In genomic region chr12:55676707-55677106, GRCh38 we compare ENCODE assay signal across 16 cellular contexts. TPM values are rescaled to one million over a fixed set of nuclear protein-coding genes. Genes with fewer than 3 reads are reported as not detected.
DNase-seq lines count a peak whose midpoint lies in the region; ATAC-seq and TF ChIP-seq lines count a peak whose summit lies in the region.
"Had no signal": no experiment of that assay in that cellular context is flagged by ENCODE, and none has a peak within 500 bp of the region (broad histone marks: within the 10 kb centered on the region; RNA-seq: fewer than 3 reads in every experiment).

No MANE protein-coding gene starts in this region.

- intact Hi-C loops in uterus (cut with DNase I; ENCODE audit: low total_unique reads): no loop called here

- TF ChIP-seq EP300 in tibial nerve (IDR thresholded peaks at IDR 0.05): peak; percentile 52 to 73

- no peaks in the 10 kb centered on the region for H3K36me3 ChIP-seq in tibial nerve
- H3K36me3 ChIP-seq in uterus: no peaks in the 10 kb centered on the region
- H3K36me3 ChIP-seq: BLaER1 had no signal

- H3K4me1 ChIP-seq in tibial nerve (peaks cover 0 to 14% (median 7%) of the 10 kb centered on the region in 4 donors), uterus (peaks cover 0 to 6% of the 10 kb centered on the region in 2 donors)

- peak; percentile 30 for DNase-seq in SKM-1 treated with dmso at 0.1 percent for 144 hours (lab: John Stamatoyannopoulos, UW; ENCODE audit: unreplicated experiment)
- DNase-seq in SKM-1 (lab: John Stamatoyannopoulos, UW; ENCODE audit: unreplicated experiment): no peak
- peak; percentile 20 for DNase-seq in OCI-M1 (lab: John Stamatoyannopoulos, UW)
- peak; percentile 7 to 10 for DNase-seq in foreskin fibroblast
- DNase-seq in tibial nerve (ENCODE audit: low spot score in 2 of 2): peak in 1 of 2 donors; percentile 18
- no peak for DNase-seq in effector CD4-positive, alpha-beta T cell
- no peak for DNase-seq in uterus
- DNase-seq: MM.1S, NCI-H1436, NCI-H2029 treated with DMSO at 0.1 percent for 48 hours, NCI-H526 treated with DMSO at 0.1 percent for 48 hours, SHP77 treated with DMSO at 0.1 percent for 48 hours, SW 1271 had no signal

- WGBS in tibial nerve, 2 donors: 50 to 82% methylated on average over 6 of the region's 6 CpGs

- no peak overlapping the region for H3K27ac ChIP-seq in tibial nerve
- H3K27ac ChIP-seq in uterus: no peak overlapping the region
- H3K27ac ChIP-seq: 22Rv1, BLaER1 had no signal

- H3K9me3 ChIP-seq in tibial nerve: no peaks in the 10 kb centered on the region
- no peaks in the 10 kb centered on the region for H3K9me3 ChIP-seq in uterus
- H3K9me3 ChIP-seq: BLaER1 had no signal

- TF ChIP-seq CTCF in foreskin fibroblast (IDR thresholded peaks at IDR 0.05; ENCODE audit: low read depth, low read length) (no peak), tibial nerve (IDR thresholded peaks at IDR 0.05) (no peak), uterus (IDR thresholded peaks at IDR 0.05) (no peak)

- no peaks in the 10 kb centered on the region for H3K27me3 ChIP-seq in tibial nerve
- no peaks in the 10 kb centered on the region for H3K27me3 ChIP-seq in uterus
- H3K27me3 ChIP-seq: BLaER1 had no signal

- TF ChIP-seq POLR2A in tibial nerve (IDR thresholded peaks at IDR 0.05) (no peak), uterus (IDR thresholded peaks at IDR 0.05) (no peak)

- ATAC-seq in HG03439 (IDR thresholded peaks at IDR 0.05; ENCODE audit: unreplicated experiment): no peak

- H3K4me3 ChIP-seq in foreskin fibroblast (ENCODE audit: low read depth in 1 of 2, low read length in 2 of 2) (no peak overlapping the region), tibial nerve (no peak overlapping the region), uterus (no peak overlapping the region)
- H3K4me3 ChIP-seq: BLaER1 had no signal

RNA-seq across cellular contexts. Expression of gene ITGA7, which starts 31.0 kb away (rescaled TPM):
- total RNA-seq in tibial nerve (100 to 1,000 TPM; 118 to 192 (median 146) TPM), uterus (100 to 1,000 TPM in 1 of 4 donors, 10 to 100 TPM in 2, 1 to 10 TPM in 1; 6.8 to 167 (median 29.4) TPM)

RNA-seq across cellular contexts. Expression of gene BLOC1S1, which starts 39.1 kb away (rescaled TPM):
- total RNA-seq in tibial nerve: 100 to 1,000 TPM; 212 to 322 (median 264) TPM
- 100 to 1,000 TPM in 3 of 4 donors, 10 to 100 TPM in 1; 53.6 to 238 (median 140) TPM for total RNA-seq in uterus

RNA-seq across cellular contexts. Expression of gene OR10P1, which starts 40.0 kb away (rescaled TPM):
- total RNA-seq in tibial nerve (not detected), uterus (not detected)

RNA-seq across cellular contexts. Expression of gene RDH5, which starts 43.5 kb away (rescaled TPM):
- total RNA-seq in tibial nerve (10 to 100 TPM; 28.0 to 54.6 (median 38.4) TPM), uterus (10 to 100 TPM in 2 of 4 donors, 1 to 10 TPM in 2; 4.1 to 16.8 (median 9.7) TPM)

RNA-seq across cellular contexts. Expression of gene CD63, which starts 52.1 kb away (rescaled TPM):
- total RNA-seq in tibial nerve (100 to 1,000 TPM; 478 to 624 (median 544) TPM), uterus (100 to 1,000 TPM; 417 to 911 (median 637) TPM)

Comparison
In these comparisons a context has a peak if more than half of its experiments do, and no peak if none do; other contexts are left out.
1. DNase-seq: peak in SKM-1 treated with dmso at 0.1 percent for 144 hours (single experiment), OCI-M1 (single experiment) and foreskin fibroblast (2 of 2); none in SKM-1 (single experiment), effector CD4-positive, alpha-beta T cell (single experiment) and uterus (0 of 2).